ENCODE assay signal across 8 cellular contexts in genomic region chr16:684067-684794, GRCh38. TPM values are rescaled to one million over a fixed set of nuclear protein-coding genes. Genes with fewer than 3 reads are reported as not detected.
DNase-seq lines count a peak whose midpoint lies in the region; ATAC-seq, FAIRE-seq and TF ChIP-seq lines count a peak whose summit lies in the region.

Gene JMJD8, minus strand, starts transcription at chr16:684334. Its CDS starts 15 bp downstream, at chr16:684319.

- H3K36me3 Mint-ChIP-seq in nephron progenitor cell (ENCODE audit: low read depth) = peaks cover 19% of the 10 kb centered on the region

- no peaks in the 10 kb centered on the region for H3K36me3 ChIP-seq in MM.1S (replicated peaks; ENCODE audit: insufficient read depth, low read length)

- TF ChIP-seq POLR2A in H54 (IDR thresholded peaks at IDR 0.05; ENCODE audit: low read depth, low read length) = peak; percentile 62

- 0 out of 2 replicates have a peak, but pooled peaks cover 4% of the 10 kb centered on the region for H3F3A ChIP-seq in MM.1S (ENCODE audit: insufficient read depth, low read length)

- H3K4me3 ChIP-seq in MM.1S (ENCODE audit: low read length) (peak within 1 kb of the TSS; percentile 61), fibroblast of the aortic adventitia (ENCODE audit: low read depth, low read length) (peak within 1 kb of the TSS; percentile 73)

- H3K4me1 ChIP-seq in MM.1S (ENCODE audit: low read length) = peaks cover 9% of the 10 kb centered on the region

- H3K79me2 ChIP-seq in MM.1S (ENCODE audit: low read length) = peaks cover 40% of the 10 kb centered on the region

- ATAC-seq in stimulated activated naive CD8-positive, alpha-beta T cell treated with anti-CD3 and anti-CD28 coated beads, Interleukin-15, Interleukin-2, amounts not matched to agents 100 U/mL and 50 U/mL, for 24 hours = peak; percentile 82

- no peaks in the 10 kb centered on the region for H3K27me3 ChIP-seq in MM.1S (replicated peaks; ENCODE audit: insufficient read depth, low read length)

- H2AFZ ChIP-seq in MM.1S (ENCODE audit: low read length) = no peak within 1 kb of the TSS

- H3K9me2 ChIP-seq in MM.1S (replicated peaks; ENCODE audit: insufficient read depth, low read length) = no peaks in the 10 kb centered on the region

- H3K27me3 Mint-ChIP-seq in nephron progenitor cell (ENCODE audit: low read depth, poor library complexity) = no peaks in the 10 kb centered on the region

- H3K27ac Mint-ChIP-seq in nephron progenitor cell = peak within 1 kb of the TSS; percentile 54

- peaks cover 44% of the 10 kb centered on the region for H3K4me1 Mint-ChIP-seq in nephron progenitor cell

- H3K4me2 ChIP-seq in MM.1S (ENCODE audit: low read depth, low read length) = peak within 1 kb of the TSS; percentile 70

- no peak for TF ChIP-seq CTCF in MM.1S (IDR thresholded peaks at IDR 0.05; ENCODE audit: low read length)
- no peak for TF ChIP-seq CTCF in fibroblast of the aortic adventitia (IDR thresholded peaks at IDR 0.05; ENCODE audit: insufficient read depth, low read length)
- TF ChIP-seq CTCF in nephron progenitor cell (IDR thresholded peaks at IDR 0.05) = no peak

- DNase-seq in ELF-1 (ENCODE audit: low read depth, low spot score) (peak; percentile 98), H54 (ENCODE audit: insufficient read length, low spot score) (no peak), MM.1S (peak; percentile 90), SIG-M5 (lab: John Stamatoyannopoulos, UW) (peak; percentile 75), fibroblast of the aortic adventitia (ENCODE audit: low read depth) (peak; percentile 92), nephron progenitor cell (peak; percentile 97)
- DNase-seq in activated effector memory CD4-positive, alpha-beta T cell treated with anti-CD3 and anti-CD28 coated beads, Interleukin-2, amount 50 U/mL, for 16 hours = peak; percentile 99
- peak; percentile 99 for DNase-seq in stimulated activated naive CD8-positive, alpha-beta T cell treated with anti-CD3 and anti-CD28 coated beads, Interleukin-15, Interleukin-2, amounts not matched to agents 100 U/mL and 50 U/mL, for 24 hours

- peak within 1 kb of the TSS; percentile 78 for H3K4me3 Mint-ChIP-seq in nephron progenitor cell

- no peaks in the 10 kb centered on the region for H3K9me3 ChIP-seq in MM.1S (replicated peaks; ENCODE audit: insufficient read depth, low read length)

- peak within 1 kb of the TSS; percentile 29; the same call in 1 of the 2 replicates for H3K27ac ChIP-seq in MM.1S (ENCODE audit: low read length)

- FAIRE-seq in H54 (lab: Jason Lieb, UNC) = no peak

- peak within 1 kb of the TSS; percentile 32; the same call in 1 of the 2 replicates for H3K9ac ChIP-seq in MM.1S (ENCODE audit: low read length)

- H3K9me3 Mint-ChIP-seq in nephron progenitor cell = no peaks in the 10 kb centered on the region

- no peaks in the 10 kb centered on the region for H4K20me1 ChIP-seq in MM.1S (ENCODE audit: insufficient read depth, low read length)

RNA-seq across cellular contexts. Expression of gene JMJD8, which starts in this region (rescaled TPM):
- total RNA-seq in fibroblast of the aortic adventitia (ENCODE audit: low replicate concordance) = 32.0 and 42.8 TPM in 2 replicates
